Comparison of ENCODE assay signal across 8 cellular contexts in the genomic region with DNA sequence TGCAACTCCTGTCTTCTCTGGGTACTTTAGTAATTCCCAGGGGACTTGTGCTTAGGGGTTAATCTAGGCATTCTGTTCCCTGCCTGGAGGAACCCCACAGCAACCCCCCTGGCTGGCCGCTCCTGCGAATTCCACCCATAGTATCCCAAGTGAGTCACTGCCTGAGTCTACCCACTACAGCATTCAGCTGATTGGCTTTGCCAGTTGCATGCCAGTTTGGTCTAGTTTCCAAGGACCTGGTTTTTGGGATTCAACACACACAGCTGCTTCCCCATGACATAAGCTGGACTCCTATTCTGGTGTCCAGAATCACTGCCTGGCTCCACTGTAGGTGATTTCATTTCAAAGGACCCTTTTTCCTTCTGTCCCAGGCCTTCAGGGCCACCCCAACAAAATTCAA. TPM values are rescaled to one million over a fixed set of nuclear protein-coding genes. Genes with fewer than 3 reads are reported as not detected.
DNase-seq lines count a peak whose midpoint lies in the region; ATAC-seq and TF ChIP-seq lines count a peak whose summit lies in the region.
"Had no signal": no experiment of that assay in that cellular context is flagged by ENCODE, and none has a peak within 500 bp of the region (broad histone marks: within the 10 kb centered on the region; RNA-seq: fewer than 3 reads in every experiment).

No MANE protein-coding gene starts in this region.

- no peak for ATAC-seq in HG02973 (IDR thresholded peaks at IDR 0.05; ENCODE audit: unreplicated experiment)
- ATAC-seq: activated T-cell treated with anti-CD3 and anti-CD28 coated beads, Interleukin-2, amount 50 U/mL, for 72 hours had no signal

- DNase-seq in HS-27A (ENCODE audit: low read depth) (peak; percentile 95), astrocyte of the cerebellum (ENCODE audit: low read depth) (peak; percentile 49), iris pigment epithelial cell (ENCODE audit: low read depth) (peak; percentile 82), COR-L47 (lab: John Stamatoyannopoulos, UW) (no peak)
- no peak for DNase-seq in effector memory CD4-positive, alpha-beta T cell
- DNase-seq: activated T-cell treated with anti-CD3 and anti-CD28 coated beads, Interleukin-2, amount 50 U/mL, for 72 hours had no signal

- in situ Hi-C loops in astrocyte of the cerebellum (cut with HindIII; ENCODE audit: low sequenced_read_pairs): no loop called here

- TF ChIP-seq CTCF in astrocyte of the cerebellum (IDR thresholded peaks at IDR 0.05; ENCODE audit: low read depth, low read length, missing control alignments): no peak

- H3K4me3 ChIP-seq in astrocyte of the cerebellum (ENCODE audit: low read depth, low read length): no peak overlapping the region
- no peak overlapping the region for H3K4me3 ChIP-seq in effector memory CD4-positive, alpha-beta T cell (ENCODE audit: insufficient read depth, low read depth, low read length, poor library complexity, severe bottlenecking)

- peaks cover 37% of the 10 kb centered on the region for H3K36me3 ChIP-seq in effector memory CD4-positive, alpha-beta T cell (ENCODE audit: control insufficient read depth, insufficient read depth, low read length)

- H3K27me3 ChIP-seq in effector memory CD4-positive, alpha-beta T cell (replicated peaks; ENCODE audit: control insufficient read depth, insufficient read depth, low read length, poor library complexity, severe bottlenecking): no peaks in the 10 kb centered on the region

- peak overlapping the region; percentile 94 for H3K27ac ChIP-seq in temporal lobe (ENCODE audit: low read depth, low read length)
- H3K27ac ChIP-seq in effector memory CD4-positive, alpha-beta T cell (ENCODE audit: insufficient read depth, low read length, poor library complexity, severe bottlenecking): no peak overlapping the region

- no peaks in the 10 kb centered on the region for H3K4me1 ChIP-seq in effector memory CD4-positive, alpha-beta T cell (ENCODE audit: control insufficient read depth, insufficient read depth, low read length, poor library complexity, severe bottlenecking)

- H3K9me3 ChIP-seq in effector memory CD4-positive, alpha-beta T cell (ENCODE audit: control insufficient read depth, low read length): no peaks in the 10 kb centered on the region

RNA-seq across cellular contexts. Expression of gene PLCG1, which starts 40.3 kb away (rescaled TPM):
- 82.1 TPM for total RNA-seq in temporal lobe

Comparison
In these comparisons a context has a peak if more than half of its experiments do, and no peak if none do; other contexts are left out.
1. DNase-seq: peak in HS-27A (single experiment), astrocyte of the cerebellum (single experiment) and iris pigment epithelial cell (single experiment); none in COR-L47 (single experiment) and effector memory CD4-positive, alpha-beta T cell (0 of 3).